ENCODE assay signal across 15 cellular contexts in the genomic region with DNA sequence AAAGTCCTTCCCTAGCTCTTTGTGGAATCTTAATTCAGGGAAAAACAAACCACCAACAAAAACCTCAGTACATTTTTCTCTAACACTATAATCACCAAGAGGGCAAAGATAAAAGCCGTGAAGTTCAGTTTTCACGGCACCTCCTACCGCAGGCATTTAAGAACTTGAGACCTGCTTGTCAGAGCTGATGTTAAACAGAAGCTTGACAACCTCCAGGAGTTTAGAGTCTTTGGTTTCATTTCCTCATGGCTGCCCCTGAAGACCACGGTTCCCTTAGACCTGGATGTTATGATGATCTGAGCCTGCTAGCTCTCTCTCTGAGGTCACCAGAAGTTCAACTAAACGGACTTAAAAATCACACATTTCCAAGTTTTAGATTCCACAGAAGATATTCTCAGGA.
A peak's percentile ranks its signal among the peaks of the same experiment; 100 is the strongest.
DNase-seq lines count a peak whose midpoint lies in the region; ATAC-seq and TF ChIP-seq lines count a peak whose summit lies in the region.
"Had no signal": no experiment of that assay in that cellular context is flagged by ENCODE, and none has a peak within 500 bp of the region (broad histone marks: within the 10 kb centered on the region; RNA-seq: fewer than 3 reads in every experiment).

No MANE protein-coding gene starts in this region.

- H3K79me2 ChIP-seq in Karpas-422 (ENCODE audit: low read length) (no peaks in the 10 kb centered on the region), OCI-LY7 (ENCODE audit: insufficient read depth, low read depth, low read length) (no peaks in the 10 kb centered on the region)

- H3K9ac ChIP-seq in Karpas-422 (ENCODE audit: low read length) = no peak overlapping the region

- H3K27me3 ChIP-seq in Karpas-422 (ENCODE audit: low read length) = no peaks in the 10 kb centered on the region
- H3K27me3 ChIP-seq: stomach had no signal

- H3K9me3 ChIP-seq in Karpas-422 (ENCODE audit: low read length) (no peaks in the 10 kb centered on the region), OCI-LY7 (ENCODE audit: low read length) (no peaks in the 10 kb centered on the region)
- H3K9me3 ChIP-seq: stomach had no signal

- POLR2A ChIA-PET in OCI-LY7 (lab: Charles Lee) = no interaction called here

- H3K4me3 ChIP-seq in Karpas-422 (ENCODE audit: low read length) = no peak overlapping the region
- no peak overlapping the region for H3K4me3 ChIP-seq in OCI-LY7 (ENCODE audit: low read depth, low read length, poor library complexity, severe bottlenecking)
- H3K4me3 ChIP-seq: stomach had no signal

- peak; percentile 28 for DNase-seq in NCI-H2171 treated with DMSO at 0.1 percent for 48 hours (lab: John Stamatoyannopoulos, UW)
- DNase-seq in NCI-H2171 (lab: John Stamatoyannopoulos, UW) = no peak
- DNase-seq in Karpas-422 = peak; percentile 54
- DNase-seq in dedifferentiated amniotic fluid mesenchymal stem cell (ENCODE audit: extremely low spot score) = peak; percentile 18
- no peak for DNase-seq in stimulated activated naive B cell treated with anti-CD40 and anti-IgM and Interleukin-4, amounts not matched to agents 10 μg/mL and 1 μg/mL and 100 μg/mL, for 72 hours
- DNase-seq in OCI-LY7 (ENCODE audit: low spot score) = no peak
- DNase-seq in stimulated activated CD4-positive, alpha-beta T cell treated with anti-CD3 and anti-CD28 coated beads, Interleukin-4, amount 100 ng/mL, for 4 hours = no peak
- DNase-seq: 8988T; activated CD4-positive, alpha-beta T cell treated with anti-CD3 and anti-CD28 coated beads, Interleukin-2, amount 10 ng/mL, durations not matched to agents 24 days and 14 days; activated T-cell treated with anti-CD3 and anti-CD28 coated beads, Interleukin-2, amount 50 U/mL, for 24 hours; CD4-positive, CD25-positive, alpha-beta regulatory T cell; NCI-H510A; stomach had no signal

- intact Hi-C loops in OCI-LY7 (cut with micrococcal nuclease; ENCODE audit: unreplicated experiment) = no loop called here

- no peaks in the 10 kb centered on the region for H3K36me3 Mint-ChIP-seq in stimulated activated naive B cell treated with anti-CD40 and anti-IgM and Interleukin-4, amounts not matched to agents 10 μg/mL and 1 μg/mL and 100 μg/mL, for 72 hours
- H3K36me3 Mint-ChIP-seq in activated T-helper 17 cell treated with anti-CD3 and anti-CD28 coated beads, Interleukin-2, amount 50 U/mL, for 72 hours (ENCODE audit: low read depth) = no peaks in the 10 kb centered on the region
- H3K36me3 Mint-ChIP-seq: CD4-positive, CD25-positive, alpha-beta regulatory T cell had no signal

- peak; percentile 62 to 78 for ATAC-seq in stimulated activated naive B cell treated with anti-CD40 and anti-IgM and Interleukin-4, amounts not matched to agents 10 μg/mL and 1 μg/mL and 100 μg/mL, for 72 hours (replicated peaks)
- no peak for ATAC-seq in activated T-helper 17 cell treated with anti-CD3 and anti-CD28 coated beads, Interleukin-2, amount 50 U/mL, for 72 hours (replicated peaks)

- no peak overlapping the region for H3K27ac Mint-ChIP-seq in stimulated activated naive B cell treated with anti-CD40 and anti-IgM and Interleukin-4, amounts not matched to agents 10 μg/mL and 1 μg/mL and 100 μg/mL, for 72 hours
- H3K27ac Mint-ChIP-seq in activated T-helper 17 cell treated with anti-CD3 and anti-CD28 coated beads, Interleukin-2, amount 50 U/mL, for 72 hours = no peak overlapping the region
- H3K27ac Mint-ChIP-seq: activated CD4-positive, alpha-beta T cell treated with anti-CD3 and anti-CD28 coated beads, Interleukin-2, amount 10 ng/mL, durations not matched to agents 24 days and 14 days; activated T-cell treated with anti-CD3 and anti-CD28 coated beads, Interleukin-2, amount 50 U/mL, for 24 hours; CD4-positive, CD25-positive, alpha-beta regulatory T cell had no signal

- H3K4me3 Mint-ChIP-seq in stimulated activated naive B cell treated with anti-CD40 and anti-IgM and Interleukin-4, amounts not matched to agents 10 μg/mL and 1 μg/mL and 100 μg/mL, for 72 hours = no peak overlapping the region
- H3K4me3 Mint-ChIP-seq in activated T-helper 17 cell treated with anti-CD3 and anti-CD28 coated beads, Interleukin-2, amount 50 U/mL, for 72 hours = no peak overlapping the region
- H3K4me3 Mint-ChIP-seq: activated CD4-positive, alpha-beta T cell treated with anti-CD3 and anti-CD28 coated beads, Interleukin-2, amount 10 ng/mL, durations not matched to agents 24 days and 14 days; activated T-cell treated with anti-CD3 and anti-CD28 coated beads, Interleukin-2, amount 50 U/mL, for 24 hours; CD4-positive, CD25-positive, alpha-beta regulatory T cell; neural crest cell had no signal

- no peaks in the 10 kb centered on the region; the same call in 1 of the 2 replicates for H3K9me2 ChIP-seq in Karpas-422 (replicated peaks; ENCODE audit: insufficient read depth, low read length)
- H3K9me2 ChIP-seq in OCI-LY7 (ENCODE audit: insufficient read depth, low read length) = no peaks in the 10 kb centered on the region

- no peaks in the 10 kb centered on the region for H3K4me1 ChIP-seq in Karpas-422 (ENCODE audit: low read length)
- no peaks in the 10 kb centered on the region for H3K4me1 ChIP-seq in OCI-LY7 (ENCODE audit: insufficient read depth, low read length, poor library complexity, severe bottlenecking)

- H3K36me3 ChIP-seq in Karpas-422 (ENCODE audit: insufficient read depth, low read length) (no peaks in the 10 kb centered on the region), OCI-LY7 (ENCODE audit: insufficient read depth, low read length) (no peaks in the 10 kb centered on the region)
- H3K36me3 ChIP-seq: stomach had no signal

- H3K27me3 Mint-ChIP-seq in stimulated activated naive B cell treated with anti-CD40 and anti-IgM and Interleukin-4, amounts not matched to agents 10 μg/mL and 1 μg/mL and 100 μg/mL, for 72 hours = no peaks in the 10 kb centered on the region
- H3K27me3 Mint-ChIP-seq in activated T-helper 17 cell treated with anti-CD3 and anti-CD28 coated beads, Interleukin-2, amount 50 U/mL, for 72 hours = no peaks in the 10 kb centered on the region
- H3K27me3 Mint-ChIP-seq: activated CD4-positive, alpha-beta T cell treated with anti-CD3 and anti-CD28 coated beads, Interleukin-2, amount 10 ng/mL, durations not matched to agents 24 days and 14 days; activated T-cell treated with anti-CD3 and anti-CD28 coated beads, Interleukin-2, amount 50 U/mL, for 24 hours; CD4-positive, CD25-positive, alpha-beta regulatory T cell had no signal

- H2AFZ ChIP-seq in Karpas-422 (ENCODE audit: low read length) (no peak overlapping the region), OCI-LY7 (ENCODE audit: low read length) (no peak overlapping the region)

- no peaks in the 10 kb centered on the region for H4K20me1 ChIP-seq in Karpas-422 (ENCODE audit: insufficient read depth, low read depth, low read length)
- no peaks in the 10 kb centered on the region for H4K20me1 ChIP-seq in OCI-LY7 (ENCODE audit: insufficient read depth, low read length)

- no TSS peak for BruUV-seq in OCI-LY7 (replicated peaks; lab: Mats Ljungman, UMichigan)

- CTCF ChIA-PET in OCI-LY7 (lab: Charles Lee; ENCODE audit: unreplicated experiment) = no interaction called here

- TF ChIP-seq CTCF in OCI-LY7 (conservative IDR thresholded peaks at IDR 0.05; ENCODE audit: low read length) = no peak

- no peaks in the 10 kb centered on the region for H3K4me1 Mint-ChIP-seq in stimulated activated naive B cell treated with anti-CD40 and anti-IgM and Interleukin-4, amounts not matched to agents 10 μg/mL and 1 μg/mL and 100 μg/mL, for 72 hours
- H3K4me1 Mint-ChIP-seq in activated T-helper 17 cell treated with anti-CD3 and anti-CD28 coated beads, Interleukin-2, amount 50 U/mL, for 72 hours = no peaks in the 10 kb centered on the region
- H3K4me1 Mint-ChIP-seq: activated CD4-positive, alpha-beta T cell treated with anti-CD3 and anti-CD28 coated beads, Interleukin-2, amount 10 ng/mL, durations not matched to agents 24 days and 14 days; CD4-positive, CD25-positive, alpha-beta regulatory T cell; neural crest cell had no signal

- peaks cover 0 to 11% of the 10 kb centered on the region in 2 donors for H3K9me3 Mint-ChIP-seq in stimulated activated naive B cell treated with anti-CD40 and anti-IgM and Interleukin-4, amounts not matched to agents 10 μg/mL and 1 μg/mL and 100 μg/mL, for 72 hours
- peaks cover 14% of the 10 kb centered on the region for H3K9me3 Mint-ChIP-seq in activated T-helper 17 cell treated with anti-CD3 and anti-CD28 coated beads, Interleukin-2, amount 50 U/mL, for 72 hours

- no peak overlapping the region for H3K4me2 ChIP-seq in Karpas-422 (ENCODE audit: low read depth, low read length, poor library complexity, severe bottlenecking)
- no peak overlapping the region for H3K4me2 ChIP-seq in OCI-LY7 (ENCODE audit: low read length)

- H3K27ac ChIP-seq in Karpas-422 (ENCODE audit: low read length) (no peak overlapping the region), OCI-LY7 (ENCODE audit: low read depth, low read length, poor library complexity, severe bottlenecking) (no peak overlapping the region)
- H3K27ac ChIP-seq: stomach had no signal

Comparison
In these comparisons a context has a peak if more than half of its experiments do, and no peak if none do; other contexts are left out.
1. DNase-seq: peak in NCI-H2171 treated with DMSO at 0.1 percent for 48 hours (single experiment), Karpas-422 (single experiment) and dedifferentiated amniotic fluid mesenchymal stem cell (single experiment); none in NCI-H2171 (single experiment), stimulated activated naive B cell treated with anti-CD40 and anti-IgM and Interleukin-4, amounts not matched to agents 10 μg/mL and 1 μg/mL and 100 μg/mL, for 72 hours (single experiment), OCI-LY7 (single experiment) and stimulated activated CD4-positive, alpha-beta T cell treated with anti-CD3 and anti-CD28 coated beads, Interleukin-4, amount 100 ng/mL, for 4 hours (0 of 2).